8 cellular contexts compared by ENCODE assay signal in genomic region chr15:85044251-85044853, GRCh38.
A peak's percentile ranks its signal among the peaks of the same experiment; 100 is the strongest.
DNase-seq lines count a peak whose midpoint lies in the region; ATAC-seq, FAIRE-seq and TF ChIP-seq lines count a peak whose summit lies in the region.

No MANE protein-coding gene starts in this region.

- no peak overlapping the region for H3K27ac ChIP-seq in breast epithelium
- H3K27ac ChIP-seq in kidney (ENCODE audit: low read depth in 2 of 2, low read length in 2 of 2) = no peak overlapping the region

- no peaks in the 10 kb centered on the region for H3K36me3 ChIP-seq in breast epithelium
- H3K36me3 ChIP-seq in kidney (ENCODE audit: control insufficient read depth in 1 of 2, insufficient read depth in 2 of 2, low read length in 2 of 2) = no peaks in the 10 kb centered on the region

- peak; percentile 53 to 57 for DNase-seq in NCI-H524 (lab: John Stamatoyannopoulos, UW)
- no peak for DNase-seq in NCI-H524 treated with DMSO at 0.1 percent for 48 hours (lab: John Stamatoyannopoulos, UW)
- peak in 1 of 2 donors; percentile 27 for DNase-seq in breast epithelium (ENCODE audit: low spot score in 2 of 2)
- DNase-seq in kidney = no peak
- DNase-seq in stimulated activated CD4-positive, alpha-beta T cell treated with anti-CD3 and anti-CD28 coated beads, TNF-alpha, amount 100 ng/mL, for 48 hours (ENCODE audit: low read depth in 3 of 3) = peak in 2 of 3 donors; percentile 8 to 11
- DNase-seq in NK-92 (lab: John Stamatoyannopoulos, UW; ENCODE audit: unreplicated experiment) = no peak

- no peak for TF ChIP-seq POLR2A in breast epithelium (IDR thresholded peaks at IDR 0.05)

- no peak for FAIRE-seq in kidney (lab: Jason Lieb, UNC)

- H3K4me1 ChIP-seq in breast epithelium (no peaks in the 10 kb centered on the region), kidney (ENCODE audit: control insufficient read depth in 1 of 2, insufficient read depth in 1 of 2, low read depth in 1 of 2, low read length in 2 of 2) (peaks cover 0 to 8% of the 10 kb centered on the region in 2 donors)

- ATAC-seq in HG03095 (IDR thresholded peaks at IDR 0.05; ENCODE audit: unreplicated experiment) = peak; percentile 59
- ATAC-seq in SK-N-SH treated with all-trans-retinoic acid at 6 μM for 48 hours = peak; percentile 88

- H3K27me3 ChIP-seq in breast epithelium = no peaks in the 10 kb centered on the region

- intact Hi-C loops in breast epithelium (cut with DNase I; ENCODE audit: low total_unique reads) = no loop called here
- intact Hi-C loops in kidney (cut with DNase I) = no loop called here

- TF ChIP-seq CTCF in breast epithelium (IDR thresholded peaks at IDR 0.05) = peak; percentile 35 to 64 (median 61)
- peak; percentile 74 for TF ChIP-seq CTCF in kidney (IDR thresholded peaks at IDR 0.05; ENCODE audit: borderline replicate concordance, extremely low read depth, insufficient read depth)

- H3K9ac ChIP-seq in kidney (ENCODE audit: low read length in 2 of 2) = no peak overlapping the region

- H3K4me3 ChIP-seq in breast epithelium (no peak overlapping the region), kidney (ENCODE audit: low read length in 2 of 2) (no peak overlapping the region)

- no peaks in the 10 kb centered on the region for H3K9me3 ChIP-seq in breast epithelium
- H3K9me3 ChIP-seq in kidney (ENCODE audit: control insufficient read depth in 1 of 2, low read length in 2 of 2) = no peaks in the 10 kb centered on the region

TF ChIP-seq in SK-N-SH treated with all-trans-retinoic acid at 6 μM for 48 hours, 23 proteins besides CTCF, POLR2A, EP300 and RAD21:
- no peak for TF ChIP-seq BACH2 (CRISPR knock-in tag; IDR thresholded peaks at IDR 0.05; ENCODE audit: borderline replicate concordance)
- TF ChIP-seq ZFP30 (CRISPR knock-in tag; IDR thresholded peaks at IDR 0.05) = no peak
- no peak for TF ChIP-seq OSR1 (CRISPR knock-in tag; IDR thresholded peaks at IDR 0.05)
- TF ChIP-seq PPARA (CRISPR knock-in tag; IDR thresholded peaks at IDR 0.05; ENCODE audit: borderline replicate concordance) = no peak
- TF ChIP-seq ZNF565 (CRISPR knock-in tag; conservative IDR thresholded peaks at IDR 0.05; ENCODE audit: low read depth) = no peak
- no peak for TF ChIP-seq SNAI2 (CRISPR knock-in tag; IDR thresholded peaks at IDR 0.05)
- no peak for TF ChIP-seq ARNTL (CRISPR knock-in tag; IDR thresholded peaks at IDR 0.05; ENCODE audit: borderline replicate concordance, low read depth)
- no peak for TF ChIP-seq PATZ1 (CRISPR knock-in tag; IDR thresholded peaks at IDR 0.05; ENCODE audit: borderline replicate concordance)
- TF ChIP-seq ESRRG (CRISPR knock-in tag; IDR thresholded peaks at IDR 0.05) = no peak
- TF ChIP-seq CSDC2 (CRISPR knock-in tag; IDR thresholded peaks at IDR 0.05) = no peak
- TF ChIP-seq ISL1 (CRISPR knock-in tag; IDR thresholded peaks at IDR 0.05) = no peak
- TF ChIP-seq ZNF70 (CRISPR knock-in tag; IDR thresholded peaks at IDR 0.05) = no peak
- TF ChIP-seq ZC3H10 (CRISPR knock-in tag; IDR thresholded peaks at IDR 0.05) = no peak
- TF ChIP-seq GLIS3 (CRISPR knock-in tag; IDR thresholded peaks at IDR 0.05) = no peak
- no peak for TF ChIP-seq ZNF8 (CRISPR knock-in tag; IDR thresholded peaks at IDR 0.05)
- TF ChIP-seq ZFP3 (CRISPR knock-in tag; IDR thresholded peaks at IDR 0.05) = no peak
- no peak for TF ChIP-seq CSRNP3 (CRISPR knock-in tag; IDR thresholded peaks at IDR 0.05)

Comparison
In these comparisons a context has a peak if more than half of its experiments do, and no peak if none do; other contexts are left out.
1. DNase-seq: peak in NCI-H524 (2 of 2) and stimulated activated CD4-positive, alpha-beta T cell treated with anti-CD3 and anti-CD28 coated beads, TNF-alpha, amount 100 ng/mL, for 48 hours (2 of 3); none in NCI-H524 treated with DMSO at 0.1 percent for 48 hours (single experiment), kidney (single experiment) and NK-92 (single experiment).